Comparison of ENCODE assay signal across 21 cellular contexts in genomic region chr7:148481965-148482626, GRCh38.
DNase-seq lines count a peak whose midpoint lies in the region; ATAC-seq and TF ChIP-seq lines count a peak whose summit lies in the region.
"Had no signal": no experiment of that assay in that cellular context is flagged by ENCODE, and none has a peak within 500 bp of the region (broad histone marks: within the 10 kb centered on the region; RNA-seq: fewer than 3 reads in every experiment).

No MANE protein-coding gene starts in this region.

- H3K36me3 ChIP-seq in trophoblast cell (ENCODE audit: control insufficient read depth in 1 of 2, insufficient read depth in 2 of 2, low read length in 2 of 2) (no peaks in the 10 kb centered on the region), upper lobe of right lung (no peaks in the 10 kb centered on the region)
- H3K36me3 ChIP-seq: neutrophil, spleen, uterus had no signal

- no peak overlapping the region for H3K18ac ChIP-seq in trophoblast cell (ENCODE audit: low read length)

- no peak overlapping the region for H3K4ac ChIP-seq in trophoblast cell (ENCODE audit: low read depth, low read length)

- DNase-seq in NCI-H2227 (lab: John Stamatoyannopoulos, UW; ENCODE audit: unreplicated experiment): peak; percentile 47
- DNase-seq in NCI-H2227 treated with DMSO at 0.1 percent for 48 hours (lab: John Stamatoyannopoulos, UW): no peak
- peak; percentile 91 for DNase-seq in NCI-H69 (lab: John Stamatoyannopoulos, UW)
- peak; percentile 25 for DNase-seq in cerebellum (ENCODE audit: low spot score)
- no peak for DNase-seq in trophoblast cell
- no peak for DNase-seq in NCI-H128 (lab: John Stamatoyannopoulos, UW; ENCODE audit: unreplicated experiment)
- no peak for DNase-seq in upper lobe of right lung
- DNase-seq: 8988T; activated CD4-positive, CD25-positive, alpha-beta regulatory T cell; activated CD8-positive, alpha-beta T cell treated with anti-CD3 and anti-CD28 coated beads for 36 hours; activated T-cell treated with anti-CD3 and anti-CD28 coated beads, Interleukin-2, amount 50 U/mL, for 24 hours; aorta; effector memory CD8-positive, alpha-beta T cell; left ventricle myocardium superior; NCI-H446 treated with DMSO at 0.1 percent for 48 hours; spleen; stimulated activated CD4-positive, alpha-beta T cell treated with anti-CD3 and anti-CD28 coated beads, Interleukin-4, amount 100 ng/mL, for 4 hours; uterus had no signal

- H2AFZ ChIP-seq in trophoblast cell (ENCODE audit: insufficient read depth, low read length, poor library complexity): no peak overlapping the region

- intact Hi-C loops in upper lobe of right lung (cut with DNase I): no loop called here

- H3K4me1 ChIP-seq in trophoblast cell (ENCODE audit: control insufficient read depth in 1 of 2, insufficient read depth in 2 of 2, low read length in 2 of 2) (peaks cover 11 to 16% of the 10 kb centered on the region in 2 experiments), upper lobe of right lung (no peaks in the 10 kb centered on the region)
- H3K4me1 ChIP-seq: uterus had no signal

- H3K4me3 ChIP-seq in trophoblast cell (ENCODE audit: low read depth, low read length) (no peak overlapping the region), upper lobe of right lung (no peak overlapping the region)
- H3K4me3 ChIP-seq: spleen, uterus had no signal

- peak overlapping the region; percentile 68 for H4K91ac ChIP-seq in trophoblast cell (ENCODE audit: low read depth, low read length)

- ATAC-seq in HG02610 (IDR thresholded peaks at IDR 0.05; ENCODE audit: unreplicated experiment): no peak
- no peak for ATAC-seq in upper lobe of right lung
- ATAC-seq: activated CD8-positive, alpha-beta T cell treated with anti-CD3 and anti-CD28 coated beads for 36 hours; effector memory CD8-positive, alpha-beta T cell; left ventricle myocardium superior; Right ventricle myocardium inferior had no signal

- H3K9me3 ChIP-seq in trophoblast cell (ENCODE audit: insufficient read depth, low read depth, low read length) (no peaks in the 10 kb centered on the region), upper lobe of right lung (no peaks in the 10 kb centered on the region)
- H3K9me3 ChIP-seq: neutrophil, spleen, uterus had no signal

- H2BK120ac ChIP-seq in trophoblast cell (ENCODE audit: insufficient read depth, low read length, poor library complexity): no peak overlapping the region

- H3K14ac ChIP-seq in trophoblast cell (ENCODE audit: low read length): no peak overlapping the region

- H3K79me2 ChIP-seq in trophoblast cell (ENCODE audit: control insufficient read depth, insufficient read depth, low read length, poor library complexity): no peaks in the 10 kb centered on the region

- H4K12ac ChIP-seq in trophoblast cell (ENCODE audit: low read depth, low read length): no peak overlapping the region

- H2AK5ac ChIP-seq in trophoblast cell (ENCODE audit: low read length): no peak overlapping the region

- peak overlapping the region; percentile 11 for H3K4me2 ChIP-seq in trophoblast cell (ENCODE audit: low read length)

- H3K79me1 ChIP-seq in trophoblast cell (ENCODE audit: low read length): no peaks in the 10 kb centered on the region

- H2BK5ac ChIP-seq in trophoblast cell (ENCODE audit: low read depth, low read length, poor library complexity): no peak overlapping the region

- no CpG with 5 or more reads among the region's 19 CpGs for WGBS in trophoblast cell (ENCODE audit: extremely low coverage, insufficient coverage, insufficient read length)

- H3K27ac ChIP-seq in trophoblast cell (ENCODE audit: low read depth, low read length) (no peak overlapping the region), upper lobe of right lung (no peak overlapping the region)
- H3K27ac ChIP-seq: neutrophil, uterus had no signal

- no peak overlapping the region for H4K8ac ChIP-seq in trophoblast cell (ENCODE audit: low read depth, low read length)

- H3K23ac ChIP-seq in trophoblast cell (ENCODE audit: low read length): no peak overlapping the region

- no peak for TF ChIP-seq CTCF in upper lobe of right lung (IDR thresholded peaks at IDR 0.05)

- H3K27me3 ChIP-seq in trophoblast cell (ENCODE audit: insufficient read depth, low read length) (no peaks in the 10 kb centered on the region), upper lobe of right lung (no peaks in the 10 kb centered on the region)
- H3K27me3 ChIP-seq: neutrophil, spleen, uterus had no signal

- H3K9ac ChIP-seq in trophoblast cell (ENCODE audit: low read length): no peak overlapping the region

- H2BK12ac ChIP-seq in trophoblast cell (ENCODE audit: low read length): no peak overlapping the region

Comparison
In these comparisons a context has a peak if more than half of its experiments do, and no peak if none do; other contexts are left out.
1. DNase-seq: peak in NCI-H2227 (single experiment), NCI-H69 (single experiment) and cerebellum (single experiment); none in NCI-H2227 treated with DMSO at 0.1 percent for 48 hours (single experiment), trophoblast cell (0 of 2), NCI-H128 (single experiment) and upper lobe of right lung (single experiment).